15 cellular contexts compared by ENCODE assay signal in genomic region chr2:241011751-241012510, GRCh38. TPM values are rescaled to one million over a fixed set of nuclear protein-coding genes. Genes with fewer than 3 reads are reported as not detected.
A peak's percentile ranks its signal among the peaks of the same experiment; 100 is the strongest.
DNase-seq lines count a peak whose midpoint lies in the region; ATAC-seq and TF ChIP-seq lines count a peak whose summit lies in the region.
"Had no signal": no experiment of that assay in that cellular context is flagged by ENCODE, and none has a peak within 500 bp of the region (broad histone marks: within the 10 kb centered on the region; RNA-seq: fewer than 3 reads in every experiment).

No MANE protein-coding gene starts in this region.

- no peak for TF ChIP-seq EP300 in stomach (IDR thresholded peaks at IDR 0.05)

- H3K27me3 Mint-ChIP-seq in activated T-cell treated with anti-CD3 and anti-CD28 coated beads, Interleukin-2, amount 50 U/mL, for 24 hours, result no peaks in the 10 kb centered on the region
- no peaks in the 10 kb centered on the region for H3K27me3 Mint-ChIP-seq in activated T-cell treated with anti-CD3 and anti-CD28 coated beads, Interleukin-2, amount 50 U/mL, for 72 hours (ENCODE audit: low read depth)

- no peaks in the 10 kb centered on the region for H3K9me3 ChIP-seq in lower lobe of right lung
- no peaks in the 10 kb centered on the region for H3K9me3 ChIP-seq in stomach
- H3K9me3 ChIP-seq: adrenal gland, Peyer's patch had no signal

- no peak overlapping the region for H3K4me3 Mint-ChIP-seq in activated T-cell treated with anti-CD3 and anti-CD28 coated beads, Interleukin-2, amount 50 U/mL, for 24 hours
- H3K4me3 Mint-ChIP-seq in activated T-cell treated with anti-CD3 and anti-CD28 coated beads, Interleukin-2, amount 50 U/mL, for 72 hours, result no peak overlapping the region
- H3K4me3 Mint-ChIP-seq: neural crest cell had no signal

- no peaks in the 10 kb centered on the region for H3K27me3 ChIP-seq in lower lobe of right lung (ENCODE audit: low read depth)
- H3K27me3 ChIP-seq in stomach, result no peaks in the 10 kb centered on the region
- H3K27me3 ChIP-seq: adrenal gland, Peyer's patch had no signal

- H3K9me3 Mint-ChIP-seq in activated T-cell treated with anti-CD3 and anti-CD28 coated beads, Interleukin-2, amount 50 U/mL, for 24 hours, result no peaks in the 10 kb centered on the region
- no peaks in the 10 kb centered on the region for H3K9me3 Mint-ChIP-seq in activated T-cell treated with anti-CD3 and anti-CD28 coated beads, Interleukin-2, amount 50 U/mL, for 72 hours
- H3K9me3 Mint-ChIP-seq: neural crest cell had no signal

- ATAC-seq in activated T-cell treated with anti-CD3 and anti-CD28 coated beads, Interleukin-2, amount 50 U/mL, for 72 hours (replicated peaks in 1 of 2), result no peak
- no peak for ATAC-seq in lower lobe of right lung
- ATAC-seq in HG02870 (IDR thresholded peaks at IDR 0.05; ENCODE audit: unreplicated experiment), result no peak
- ATAC-seq: HCT116 had no signal

- H3K4me1 ChIP-seq in lower lobe of right lung, result peaks cover 30% of the 10 kb centered on the region
- H3K4me1 ChIP-seq in stomach, result peaks cover 16 to 24% (median 21%) of the 10 kb centered on the region in 4 donors

- no peak overlapping the region for H3K27ac ChIP-seq in lower lobe of right lung
- H3K27ac ChIP-seq in stomach, result no peak overlapping the region
- H3K27ac ChIP-seq: Peyer's patch had no signal

- no peaks in the 10 kb centered on the region for H3K36me3 Mint-ChIP-seq in activated T-cell treated with anti-CD3 and anti-CD28 coated beads, Interleukin-2, amount 50 U/mL, for 24 hours (ENCODE audit: low read depth)
- no peaks in the 10 kb centered on the region for H3K36me3 Mint-ChIP-seq in activated T-cell treated with anti-CD3 and anti-CD28 coated beads, Interleukin-2, amount 50 U/mL, for 72 hours (ENCODE audit: insufficient read depth in 2 of 2)

- H3K36me3 ChIP-seq in lower lobe of right lung (no peaks in the 10 kb centered on the region), stomach (no peaks in the 10 kb centered on the region)
- H3K36me3 ChIP-seq: adrenal gland, Peyer's patch had no signal

- intact Hi-C loops in lower lobe of right lung (cut with DNase I), result no loop called here
- intact Hi-C loops in stomach (cut with DNase I; ENCODE audit: low total_unique reads), result no loop called here

- TF ChIP-seq CTCF in lower lobe of right lung (IDR thresholded peaks at IDR 0.05) (no peak), stomach (IDR thresholded peaks at IDR 0.05) (no peak)

- peak; percentile 42 for DNase-seq in activated T-cell treated with anti-CD3 and anti-CD28 coated beads, Interleukin-2, amount 50 U/mL, for 24 hours
- no peak for DNase-seq in activated T-cell treated with anti-CD3 and anti-CD28 coated beads, Interleukin-2, amount 50 U/mL, for 72 hours
- peak; percentile 33 for DNase-seq in activated CD8-positive, alpha-beta memory T cell treated with anti-CD3 and anti-CD28 coated beads, Interleukin-2, amount 50 U/mL, for 4 hours
- peak; percentile 34 for DNase-seq in lower lobe of right lung
- peak; percentile 15 for DNase-seq in stomach
- DNase-seq in NCI-H1694 treated with DMSO at 0.1 percent for 48 hours (lab: John Stamatoyannopoulos, UW), result no peak
- DNase-seq in activated naive CD4-positive, alpha-beta T cell treated with Interleukin-2 at 50 U/mL for 16 hours, result no peak
- DNase-seq: cerebellar nuclear complex, NCI-H187, NCI-H524 had no signal

- peaks cover 43% of the 10 kb centered on the region for H3K4me1 Mint-ChIP-seq in activated T-cell treated with anti-CD3 and anti-CD28 coated beads, Interleukin-2, amount 50 U/mL, for 24 hours (ENCODE audit: low read depth)
- H3K4me1 Mint-ChIP-seq in activated T-cell treated with anti-CD3 and anti-CD28 coated beads, Interleukin-2, amount 50 U/mL, for 72 hours (ENCODE audit: low read depth), result peaks cover 30% of the 10 kb centered on the region

- 65 to 81% (median 75%) methylated on average over 16 to 29 of the region's 29 CpGs for WGBS in stomach, 5 donors

- no peak overlapping the region for H3K27ac Mint-ChIP-seq in activated T-cell treated with anti-CD3 and anti-CD28 coated beads, Interleukin-2, amount 50 U/mL, for 24 hours
- H3K27ac Mint-ChIP-seq in activated T-cell treated with anti-CD3 and anti-CD28 coated beads, Interleukin-2, amount 50 U/mL, for 72 hours, result no peak overlapping the region

- H3K4me3 ChIP-seq in lower lobe of right lung, result no peak overlapping the region
- H3K4me3 ChIP-seq in stomach, result no peak overlapping the region
- H3K4me3 ChIP-seq: adrenal gland, Peyer's patch had no signal

- no peak for TF ChIP-seq POLR2A in stomach (IDR thresholded peaks at IDR 0.05)

RNA-seq across cellular contexts. Expression of gene SNED1, which starts 13.5 kb away (rescaled TPM):
- 1 to 10 TPM in 1 of 2 donors, under 1 TPM in 1; 0.36 to 4.1 TPM for total RNA-seq in activated T-cell treated with anti-CD3 and anti-CD28 coated beads, Interleukin-2, amount 50 U/mL, for 72 hours
- total RNA-seq in lower lobe of right lung (36.2 TPM), stomach (100 to 1,000 TPM in 1 of 5 donors, 10 to 100 TPM in 4; 11.4 to 106 (median 22.7) TPM)
- polyA plus RNA-seq in stomach, result 1 to 10 TPM; 2.0 to 2.7 (median 2.3) TPM

Comparison
In these comparisons a context has a peak if more than half of its experiments do, and no peak if none do; other contexts are left out.
1. DNase-seq: peak in activated T-cell treated with anti-CD3 and anti-CD28 coated beads, Interleukin-2, amount 50 U/mL, for 24 hours (single experiment), activated CD8-positive, alpha-beta memory T cell treated with anti-CD3 and anti-CD28 coated beads, Interleukin-2, amount 50 U/mL, for 4 hours (single experiment), lower lobe of right lung (single experiment) and stomach (single experiment); none in activated T-cell treated with anti-CD3 and anti-CD28 coated beads, Interleukin-2, amount 50 U/mL, for 72 hours (0 of 2), NCI-H1694 treated with DMSO at 0.1 percent for 48 hours (single experiment) and activated naive CD4-positive, alpha-beta T cell treated with Interleukin-2 at 50 U/mL for 16 hours (single experiment).